ENCODE assay signal across 38 cellular contexts in the genomic region with DNA sequence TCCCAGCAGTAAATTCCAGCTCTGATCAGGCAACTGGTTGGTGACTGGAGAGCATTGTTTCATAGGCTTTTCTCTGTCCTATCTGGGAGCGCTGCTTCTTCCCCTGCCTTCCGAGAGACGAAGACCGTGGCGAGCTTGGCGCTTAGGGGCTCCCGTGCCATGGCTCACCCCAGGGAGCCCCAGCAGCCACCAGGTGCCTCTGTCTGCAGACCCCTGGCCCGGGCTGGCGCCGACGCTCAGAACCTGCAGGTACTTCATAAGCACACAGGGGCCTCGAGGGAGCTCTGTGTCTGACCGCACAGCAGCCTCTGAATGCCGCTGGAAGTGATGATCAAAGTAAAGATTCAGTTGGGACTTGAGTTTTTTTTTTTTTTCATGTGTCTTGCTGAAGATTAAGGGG.
"Had no signal": no experiment of that assay in that cellular context is flagged by ENCODE, and none has a peak within 500 bp of the region (broad histone marks: within the 10 kb centered on the region; RNA-seq: fewer than 3 reads in every experiment).

No MANE protein-coding gene starts in this region.

- ATAC-seq: activated T-cell treated with anti-CD3 and anti-CD28 coated beads, Interleukin-2, amount 50 U/mL, for 72 hours; activated T-helper 17 cell treated with anti-CD3 and anti-CD28 coated beads, Interleukin-2, amount 50 U/mL, for 72 hours; Right ventricle myocardium inferior; SK-N-SH treated with all-trans-retinoic acid at 6 μM for 48 hours; T-cell had no signal

- H3K4me3 Mint-ChIP-seq: activated B cell treated with CpG ODN at 0.5 μM for 24 hours; activated CD4-positive, alpha-beta memory T cell treated with anti-CD3 and anti-CD28 coated beads for 36 hours; activated naive CD4-positive, alpha-beta T cell treated with anti-CD3 and anti-CD28 coated beads, Interleukin-2, amount 50 U/mL, for 24 hours; activated naive CD8-positive, alpha-beta T cell treated with anti-CD3 and anti-CD28 coated beads, Interleukin-2, amount 10 ng/mL, durations not matched to agents 7 days and 5 days; activated T-cell treated with anti-CD3 and anti-CD28 coated beads, Interleukin-2, amount 50 U/mL, for 72 hours; activated T-helper 17 cell treated with anti-CD3 and anti-CD28 coated beads, Interleukin-2, amount 50 U/mL, for 72 hours; T-cell had no signal

- H3K4me1 ChIP-seq: ascending aorta had no signal

- DNase-seq: activated B cell treated with CpG ODN at 0.5 μM for 24 hours; activated CD4-positive, alpha-beta memory T cell treated with anti-CD3 and anti-CD28 coated beads for 36 hours; activated CD4-positive, alpha-beta T cell treated with anti-CD3 and anti-CD28 coated beads for 4 hours; activated CD4-positive, alpha-beta T cell treated with anti-CD3 and anti-CD28 coated beads, Interleukin-2, amount 50 U/mL, for 1 hour; activated CD4-positive, CD25-positive, alpha-beta regulatory T cell treated with anti-CD3 and anti-CD28 coated beads, Interleukin-2, amount 50 U/mL, for 72 hours; activated CD8-positive, alpha-beta memory T cell treated with anti-CD3 and anti-CD28 coated beads, Interleukin-2, amount 50 U/mL, for 4 hours; activated effector memory CD4-positive, alpha-beta T cell treated with anti-CD3 and anti-CD28 coated beads, Interleukin-2, amount 50 U/mL, for 16 hours; activated naive CD4-positive, alpha-beta T cell; activated naive CD8-positive, alpha-beta T cell treated with anti-CD3 and anti-CD28 coated beads, Interleukin-2, amount 10 ng/mL, durations not matched to agents 7 days and 5 days; activated T-cell treated with anti-CD3 and anti-CD28 coated beads for 4 hours; activated T-cell treated with anti-CD3 and anti-CD28 coated beads, Interleukin-2, amount 50 U/mL, for 72 hours; amygdala; Kasumi-1; KG1; MG63; NCI-H1048; NCI-H1105 treated with DMSO at 0.1 percent for 48 hours; NCI-H1436; NCI-H1694; NCI-H1930; NCI-H510A; NCI-H526; NCI-H748 treated with DMSO at 0.1 percent for 48 hours; NK-92 treated with Interleukin-12 subunit alpha and Interleukin-12 subunit beta, amount 100 ng/mL, for 24 hours; PC-9; SIG-M5; T-cell; T-helper 2 cell; T-helper 9 cell had no signal

- H3K27me3 ChIP-seq: ascending aorta, cardiac muscle cell, MG63 had no signal

- H3K9me3 ChIP-seq: ascending aorta had no signal

- H3K4me2 ChIP-seq: PC-9 had no signal

- H3K4me1 Mint-ChIP-seq: activated B cell treated with CpG ODN at 0.5 μM for 24 hours; activated naive CD4-positive, alpha-beta T cell treated with anti-CD3 and anti-CD28 coated beads, Interleukin-2, amount 50 U/mL, for 24 hours; activated naive CD8-positive, alpha-beta T cell treated with anti-CD3 and anti-CD28 coated beads, Interleukin-2, amount 10 ng/mL, durations not matched to agents 7 days and 5 days had no signal

- H3K9me3 Mint-ChIP-seq: activated B cell treated with CpG ODN at 0.5 μM for 24 hours; activated naive CD4-positive, alpha-beta T cell treated with anti-CD3 and anti-CD28 coated beads, Interleukin-2, amount 50 U/mL, for 24 hours; activated T-helper 17 cell treated with anti-CD3 and anti-CD28 coated beads, Interleukin-2, amount 50 U/mL, for 72 hours had no signal

- FAIRE-seq: RCC 7860 had no signal

- H3K27ac ChIP-seq: ascending aorta, cardiac muscle cell, PC-9, RWPE1, VCaP had no signal

- H3K27ac Mint-ChIP-seq: activated B cell treated with CpG ODN at 0.5 μM for 24 hours; activated CD4-positive, alpha-beta memory T cell treated with anti-CD3 and anti-CD28 coated beads for 36 hours; activated naive CD4-positive, alpha-beta T cell treated with anti-CD3 and anti-CD28 coated beads, Interleukin-2, amount 50 U/mL, for 24 hours; activated naive CD8-positive, alpha-beta T cell treated with anti-CD3 and anti-CD28 coated beads, Interleukin-2, amount 10 ng/mL, durations not matched to agents 7 days and 5 days; activated T-helper 17 cell treated with anti-CD3 and anti-CD28 coated beads, Interleukin-2, amount 50 U/mL, for 72 hours; T-cell had no signal

- H2AFZ ChIP-seq: PC-9 had no signal

- H3K4me3 ChIP-seq: ascending aorta, cardiac muscle cell, MG63, PC-9 had no signal
